ENCODE assay signal across 21 cellular contexts in the genomic region with DNA sequence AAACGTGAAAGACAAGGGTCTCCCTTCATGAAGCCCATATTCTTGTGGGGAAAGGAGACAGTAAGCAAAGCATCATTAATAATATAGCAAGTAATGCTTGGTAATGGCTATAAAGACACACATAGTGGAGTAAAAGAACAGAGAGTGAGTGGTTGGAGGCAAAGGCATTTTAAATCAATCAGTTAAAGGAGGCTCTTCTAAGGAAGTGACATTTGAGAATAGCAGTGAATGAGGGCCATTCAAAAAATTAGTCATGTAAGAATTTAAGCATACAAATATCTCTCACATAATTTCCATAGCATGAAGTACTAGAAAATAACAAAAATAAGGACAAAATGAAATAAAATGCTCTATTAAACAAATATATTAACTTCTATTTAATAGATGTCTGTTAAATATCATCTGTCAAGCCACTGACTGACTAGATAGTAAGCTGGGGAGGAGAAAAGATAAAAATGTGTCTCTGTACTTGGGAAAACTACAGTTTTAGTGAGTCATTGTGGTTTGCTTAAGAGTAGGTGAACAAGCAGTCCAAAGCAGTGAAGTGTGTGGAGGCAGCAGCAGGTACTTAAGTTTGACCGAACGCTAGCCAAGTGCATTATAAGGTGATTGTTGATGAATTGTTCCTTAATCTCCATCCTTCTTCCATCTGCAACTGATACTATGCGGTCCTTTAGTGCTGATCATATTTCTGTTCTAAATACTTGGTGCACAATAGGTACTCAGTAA.
DNase-seq lines count a peak whose midpoint lies in the region; ATAC-seq and TF ChIP-seq lines count a peak whose summit lies in the region.
"Had no signal": no experiment of that assay in that cellular context is flagged by ENCODE, and none has a peak within 500 bp of the region (broad histone marks: within the 10 kb centered on the region; RNA-seq: fewer than 3 reads in every experiment).

No MANE protein-coding gene starts in this region.

- peaks cover 4% of the 10 kb centered on the region for H3K4me1 ChIP-seq in cardiac muscle cell (ENCODE audit: low read depth)
- peaks cover 8% of the 10 kb centered on the region for H3K4me1 ChIP-seq in SJCRH30
- H3K4me1 ChIP-seq: colonic mucosa had no signal

- no peak overlapping the region for H3K27ac ChIP-seq in cardiac muscle cell
- H3K27ac ChIP-seq in SJCRH30 = no peak overlapping the region
- H3K27ac ChIP-seq: colonic mucosa, right atrium auricular region, RWPE1 had no signal

- intact Hi-C loops in cardiac septum (cut with DNase I) (no loop called here), sciatic nerve (cut with DNase I) (no loop called here)

- ATAC-seq in sciatic nerve (no peak), GM21381 (IDR thresholded peaks at IDR 0.05; ENCODE audit: unreplicated experiment) (no peak)
- ATAC-seq: activated CD4-positive, alpha-beta T cell treated with anti-CD3 and anti-CD28 coated beads for 36 hours; HepG2; naive thymus-derived CD8-positive, alpha-beta T cell had no signal

- H3K27me3 ChIP-seq in cardiac muscle cell (no peaks in the 10 kb centered on the region), SJCRH30 (no peaks in the 10 kb centered on the region)
- H3K27me3 ChIP-seq: colonic mucosa, right atrium auricular region had no signal

- H3K9me3 ChIP-seq in cardiac muscle cell (ENCODE audit: low read depth) (no peaks in the 10 kb centered on the region), SJCRH30 (replicated peaks) (no peaks in the 10 kb centered on the region)
- H3K9me3 ChIP-seq: colonic mucosa, right atrium auricular region had no signal

- H3K4me3 ChIP-seq in cardiac muscle cell (no peak overlapping the region), SJCRH30 (no peak overlapping the region)
- H3K4me3 ChIP-seq: colonic mucosa, right atrium auricular region had no signal

- no peak for TF ChIP-seq CTCF in cardiac muscle cell (IDR thresholded peaks at IDR 0.05; ENCODE audit: low read depth, low read length)

- no peaks in the 10 kb centered on the region for H3K36me3 ChIP-seq in cardiac muscle cell
- no peaks in the 10 kb centered on the region for H3K36me3 ChIP-seq in SJCRH30
- H3K36me3 ChIP-seq: colonic mucosa, right atrium auricular region had no signal

- peak; percentile 2 to 5 for DNase-seq in cardiac muscle cell (ENCODE audit: low read depth in 1 of 2, low spot score in 1 of 2)
- no peak for DNase-seq in cardiac septum (ENCODE audit: low spot score)
- peak; percentile 11 for DNase-seq in SW480 (ENCODE audit: low spot score)
- peak; percentile 11 for DNase-seq in iPS-NIHi11 (ENCODE audit: low spot score)
- no peak for DNase-seq in sciatic nerve (ENCODE audit: low spot score)
- DNase-seq in SJCRH30 = no peak
- DNase-seq in islet precursor cell = no peak
- DNase-seq: activated CD4-positive, alpha-beta T cell treated with anti-CD3 and anti-CD28 coated beads for 36 hours; activated naive CD8-positive, alpha-beta T cell treated with anti-CD3 and anti-CD28 coated beads, Interleukin-2, amount 10 ng/mL, durations not matched to agents 7 days and 5 days; CD8-positive, alpha-beta memory T cell; colonic mucosa; hippocampal formation; naive thymus-derived CD8-positive, alpha-beta T cell; NCI-H1092 treated with DMSO at 0.1 percent for 48 hours; NCI-H526 treated with DMSO at 0.1 percent for 48 hours; stimulated activated CD4-positive, alpha-beta T cell treated with anti-CD3 and anti-CD28 coated beads, Interleukin-4, amount 100 ng/mL, for 1 hour; T-helper 2 cell had no signal

Comparison
In these comparisons a context has a peak if more than half of its experiments do, and no peak if none do; other contexts are left out.
1. DNase-seq: peak in cardiac muscle cell (2 of 2), SW480 (single experiment) and iPS-NIHi11 (single experiment); none in cardiac septum (single experiment), sciatic nerve (single experiment), SJCRH30 (0 of 2) and islet precursor cell (single experiment).